ENCODE assay signal across 8 cellular contexts in genomic region chr14:75126679-75127473, GRCh38. TPM values are rescaled to one million over a fixed set of nuclear protein-coding genes. Genes with fewer than 3 reads are reported as not detected.
DNase-seq lines count a peak whose midpoint lies in the region; ATAC-seq and TF ChIP-seq lines count a peak whose summit lies in the region.

Gene NEK9, minus strand, starts transcription at chr14:75127048. Its CDS starts 127 bp downstream, at chr14:75126921.

- DNase-seq in GDM1 (lab: John Stamatoyannopoulos, UW): peak; percentile 76
- peak; percentile 91 for DNase-seq in HEK293T (ENCODE audit: extremely low spot score)
- DNase-seq in NAMALWA (ENCODE audit: low spot score): peak; percentile 80
- DNase-seq in SK-N-MC (ENCODE audit: low read depth, low spot score): no peak
- DNase-seq in activated naive CD4-positive, alpha-beta T cell treated with anti-CD3 and anti-CD28 coated beads, Interleukin-2, amount 10 ng/mL, durations not matched to agents 7 days and 5 days: peak; percentile 94
- DNase-seq in germinal center (ENCODE audit: low spot score): peak; percentile 89
- DNase-seq in omental fat pad (ENCODE audit: low spot score): peak; percentile 79

- peaks cover 41% of the 10 kb centered on the region for H3K4me1 Mint-ChIP-seq in activated naive CD4-positive, alpha-beta T cell treated with anti-CD3 and anti-CD28 coated beads, Interleukin-2, amount 10 ng/mL, durations not matched to agents 7 days and 5 days

- H3K9me3 ChIP-seq in SK-N-MC (ENCODE audit: low read depth, low read length): no peaks in the 10 kb centered on the region

- H3K27ac Mint-ChIP-seq in activated naive CD4-positive, alpha-beta T cell treated with anti-CD3 and anti-CD28 coated beads, Interleukin-2, amount 10 ng/mL, durations not matched to agents 7 days and 5 days: peak within 1 kb of the TSS; percentile 96

- peaks cover 29% of the 10 kb centered on the region for H3K36me3 Mint-ChIP-seq in activated naive CD4-positive, alpha-beta T cell treated with anti-CD3 and anti-CD28 coated beads, Interleukin-2, amount 10 ng/mL, durations not matched to agents 7 days and 5 days

- peak within 1 kb of the TSS; percentile 97 for H3K4me3 Mint-ChIP-seq in activated naive CD4-positive, alpha-beta T cell treated with anti-CD3 and anti-CD28 coated beads, Interleukin-2, amount 10 ng/mL, durations not matched to agents 7 days and 5 days

- peaks cover 14% of the 10 kb centered on the region for H3K36me3 ChIP-seq in SK-N-MC (ENCODE audit: insufficient read depth, low read length)

- no peaks in the 10 kb centered on the region for H3K9me3 Mint-ChIP-seq in activated naive CD4-positive, alpha-beta T cell treated with anti-CD3 and anti-CD28 coated beads, Interleukin-2, amount 10 ng/mL, durations not matched to agents 7 days and 5 days

- H3K4me3 ChIP-seq in SK-N-MC: peak within 1 kb of the TSS; percentile 80

- POLR2A ChIA-PET in HEK293T (lab: Yijun Ruan, JAX): interaction anchor here (0.6 to 1.9 kb wide), 23 partner anchors 9 to 534 kb away, joined by 3 to 9 read pairs (median 4); partner anchors contain the start of genes ACYP1, ERG28, RPS6KL1 and TTLL5

- no peak for TF ChIP-seq CTCF in omental fat pad (IDR thresholded peaks at IDR 0.05)

- no peaks in the 10 kb centered on the region for H3K27me3 Mint-ChIP-seq in activated naive CD4-positive, alpha-beta T cell treated with anti-CD3 and anti-CD28 coated beads, Interleukin-2, amount 10 ng/mL, durations not matched to agents 7 days and 5 days

- H3K9ac ChIP-seq in SK-N-MC (ENCODE audit: insufficient read length): peak within 1 kb of the TSS; percentile 89

- CTCF ChIA-PET in HEK293T (lab: Yijun Ruan, JAX): interaction anchor here (0.9 to 1.2 kb wide), 2 partner anchors 169 to 181 kb away, joined by 3 to 5 read pairs; no protein-coding TSS in a partner anchor
- CTCF ChIA-PET in activated naive CD4-positive, alpha-beta T cell treated with anti-CD3 and anti-CD28 coated beads, Interleukin-2, amount 10 ng/mL, durations not matched to agents 7 days and 5 days (lab: Charles Lee): interaction anchor here (1.1 to 8.3 kb wide), 6 partner anchors 38 to 361 kb away, joined by 3 to 100 read pairs (median 6); no protein-coding TSS in a partner anchor

- H3K27ac ChIP-seq in SK-N-MC: peak within 1 kb of the TSS; percentile 65
- H3K27ac ChIP-seq in temporal lobe (ENCODE audit: low read depth, low read length): peak within 1 kb of the TSS; percentile 76

- peak; percentile 79 for ATAC-seq in omental fat pad (ENCODE audit: low FRiP score)

TF ChIP-seq in HEK293T, 16 proteins besides CTCF, POLR2A, EP300 and RAD21:
- TF ChIP-seq SP1 (IDR thresholded peaks at IDR 0.05) (no peak), ARNT (IDR thresholded peaks at IDR 0.05) (no peak), TARDBP (IDR thresholded peaks at IDR 0.05) (no peak), PKNOX1 (IDR thresholded peaks at IDR 0.05) (0 out of 2 replicates have a peak, but pooled peaks have one; percentile 5), BHLHE40 (IDR thresholded peaks at IDR 0.05; ENCODE audit: borderline replicate concordance) (no peak), ELF4 (IDR thresholded peaks at IDR 0.05) (peak; percentile 56; the same call in 1 of the 2 replicates), FOXA1 (IDR thresholded peaks at IDR 0.05) (no peak), LEF1 (IDR thresholded peaks at IDR 0.05; ENCODE audit: borderline replicate concordance) (0 out of 2 replicates have a peak, but pooled peaks have one; percentile 41), NFRKB (IDR thresholded peaks at IDR 0.05) (0 out of 2 replicates have a peak, but pooled peaks have one; percentile 18), L3MBTL2 (conservative IDR thresholded peaks at IDR 0.05) (peak; percentile 85), CTBP1 (IDR thresholded peaks at IDR 0.05; ENCODE audit: borderline replicate concordance) (no peak)

RNA-seq across cellular contexts. Expression of gene NEK9, which starts in this region (rescaled TPM):
- 10 to 100 TPM; 40.1 to 68.3 (median 54.8) TPM for total RNA-seq in omental fat pad
- 29.0 TPM for total RNA-seq in temporal lobe
